ENCODE assay signal across 10 cellular contexts in the genomic region with DNA sequence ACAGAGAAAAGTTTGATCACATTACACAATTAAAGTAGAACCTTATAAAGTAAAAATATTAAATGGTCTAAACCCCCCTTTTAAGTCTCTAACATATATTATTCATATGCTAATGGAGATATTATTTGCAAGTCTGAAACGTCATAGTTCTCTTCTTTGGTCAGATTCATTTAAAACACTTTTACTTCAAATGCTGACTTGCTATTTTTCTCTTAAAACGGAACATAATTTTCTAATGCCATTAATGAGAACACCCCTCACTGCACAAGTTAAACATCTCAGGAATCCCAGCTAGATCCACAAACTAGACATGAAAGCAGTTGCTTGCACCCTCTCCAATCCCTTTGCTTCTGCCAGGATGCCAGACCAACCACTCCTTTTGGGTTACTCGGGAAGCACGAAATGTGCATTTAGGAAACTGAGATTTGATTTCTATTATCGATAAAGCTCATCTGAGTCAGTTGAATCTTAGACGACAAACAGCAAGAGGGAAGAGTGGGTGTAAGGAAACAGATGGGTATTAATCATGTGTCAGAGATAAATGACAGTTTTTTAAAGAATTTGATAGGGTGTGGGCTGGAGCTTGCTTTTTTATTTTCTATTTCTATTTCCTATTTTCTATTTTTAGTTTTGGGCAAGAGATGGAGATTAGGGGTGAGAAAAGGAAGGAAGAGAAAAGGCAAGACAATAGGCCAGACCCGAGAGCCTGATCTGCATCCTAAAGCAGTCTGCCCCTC. TPM values are rescaled to one million over a fixed set of nuclear protein-coding genes. Genes with fewer than 3 reads are reported as not detected.
DNase-seq lines count a peak whose midpoint lies in the region; ATAC-seq, FAIRE-seq and TF ChIP-seq lines count a peak whose summit lies in the region.
"Had no signal": no experiment of that assay in that cellular context is flagged by ENCODE, and none has a peak within 500 bp of the region (broad histone marks: within the 10 kb centered on the region; RNA-seq: fewer than 3 reads in every experiment).

No MANE protein-coding gene starts in this region.

- POLR2A ChIA-PET in activated CD8-positive, alpha-beta T cell treated with anti-CD3 and anti-CD28 coated beads for 36 hours (lab: Charles Lee), result no interaction called here

- no peak overlapping the region for H3K9ac ChIP-seq in keratinocyte (ENCODE audit: control insufficient read depth, extremely low read depth, insufficient read depth, low read length)

- H3K27me3 ChIP-seq in heart left ventricle (peaks cover 5 to 57% (median 32%) of the 10 kb centered on the region in 9 donors), keratinocyte (ENCODE audit: control insufficient read depth, extremely low read depth, insufficient read depth, low read length) (peaks cover 42% of the 10 kb centered on the region), tibial nerve (peaks cover 0 to 53% of the 10 kb centered on the region in 2 donors)

- TF ChIP-seq POLR2A in heart left ventricle (IDR thresholded peaks at IDR 0.05) (no peak), tibial nerve (IDR thresholded peaks at IDR 0.05) (no peak)

- intact Hi-C loops in heart left ventricle (cut with DNase I), result loop anchor here in 1 of 10 donors (5.0 kb wide), 2 partner anchors 79 to 114 kb away; no protein-coding TSS in a partner anchor
- intact Hi-C loops in left ventricle myocardium superior (cut with micrococcal nuclease), result no loop called here
- intact Hi-C loops in activated CD8-positive, alpha-beta T cell treated with anti-CD3 and anti-CD28 coated beads for 36 hours (cut with micrococcal nuclease), result no loop called here

- H3K36me3 ChIP-seq in heart left ventricle (no peaks in the 10 kb centered on the region), keratinocyte (ENCODE audit: control insufficient read depth in 2 of 2, extremely low read depth in 1 of 2, insufficient read depth in 2 of 2, low read length in 2 of 2) (no peaks in the 10 kb centered on the region), tibial nerve (no peaks in the 10 kb centered on the region)

- H3K79me2 ChIP-seq in keratinocyte (ENCODE audit: control insufficient read depth, insufficient read depth, low read length), result no peaks in the 10 kb centered on the region

- no peak overlapping the region for H2AFZ ChIP-seq in keratinocyte (ENCODE audit: control insufficient read depth, low read length)

- dilution Hi-C loops in keratinocyte (cut with MboI; ENCODE audit: extremely low pct_ligation_motif_present, low sequenced_read_pairs), result no loop called here

- FAIRE-seq in keratinocyte (lab: Jason Lieb, UNC), result no peak

- peaks cover 9% of the 10 kb centered on the region for H3K4me1 Mint-ChIP-seq in activated CD8-positive, alpha-beta T cell treated with anti-CD3 and anti-CD28 coated beads for 36 hours (ENCODE audit: low read depth)

- H3K27ac ChIP-seq in heart left ventricle, result no peak overlapping the region
- H3K27ac ChIP-seq in keratinocyte (ENCODE audit: control insufficient read depth, insufficient read depth, low read length), result no peak overlapping the region
- no peak overlapping the region for H3K27ac ChIP-seq in tibial nerve

- TF ChIP-seq CTCF in heart left ventricle (IDR thresholded peaks at IDR 0.05) (no peak), keratinocyte (optimal IDR thresholded peaks at IDR 0.05 in 1 of 3, IDR thresholded peaks at IDR 0.05 in 1 of 3, conservative IDR thresholded peaks at IDR 0.05 in 1 of 3; ENCODE audit: extremely low read depth in 1 of 3, insufficient read depth in 2 of 3, low read length in 3 of 3) (no peak), tibial nerve (IDR thresholded peaks at IDR 0.05) (no peak)
- no peak for TF ChIP-seq CTCF in activated CD8-positive, alpha-beta T cell treated with anti-CD3 and anti-CD28 coated beads for 36 hours (IDR thresholded peaks at IDR 0.05)

- peaks cover 2% of the 10 kb centered on the region for H4K20me1 ChIP-seq in keratinocyte (ENCODE audit: control insufficient read depth, extremely low read depth, insufficient read depth, low read length)

- H3K27me3 Mint-ChIP-seq in activated CD8-positive, alpha-beta T cell treated with anti-CD3 and anti-CD28 coated beads for 36 hours, result peaks cover 29% of the 10 kb centered on the region

- H3K4me3 ChIP-seq in heart left ventricle (peak overlapping the region in 11 of 12 donors; percentile 4 to 65 (median 57)), keratinocyte (ENCODE audit: control insufficient read depth in 2 of 3, extremely low read depth in 1 of 3, insufficient read depth in 2 of 3, low read depth in 1 of 3, low read length in 3 of 3) (peak overlapping the region in 2 of 3 experiments; percentile 38 to 63), tibial nerve (peak overlapping the region in 3 of 4 donors; percentile 2 to 53 (median 23))

- DNase-seq in heart left ventricle (no peak), left ventricle myocardium superior (no peak), keratinocyte (ENCODE audit: low read depth, low spot score) (no peak), tibial nerve (ENCODE audit: low spot score in 2 of 2) (no peak), NCI-H2227 treated with DMSO at 0.1 percent for 48 hours (lab: John Stamatoyannopoulos, UW) (no peak), ecto neural progenitor cell (ENCODE audit: low spot score) (no peak)
- DNase-seq in activated CD8-positive, alpha-beta T cell treated with anti-CD3 and anti-CD28 coated beads for 36 hours, result no peak
- DNase-seq in stimulated activated CD4-positive, alpha-beta T cell treated with anti-CD3 and anti-CD28 coated beads, Interleukin-4, amount 100 ng/mL, for 4 hours, result no peak

- H3K9me1 ChIP-seq in keratinocyte (ENCODE audit: control insufficient read depth, extremely low read depth, insufficient read depth, low read length), result no peaks in the 10 kb centered on the region

- H3K9me3 ChIP-seq in heart left ventricle (no peaks in the 10 kb centered on the region), keratinocyte (ENCODE audit: control insufficient read depth, low read depth, low read length) (no peaks in the 10 kb centered on the region), tibial nerve (no peaks in the 10 kb centered on the region)

- TF ChIP-seq EP300 in tibial nerve (IDR thresholded peaks at IDR 0.05), result no peak

- no peak for ATAC-seq in heart left ventricle
- no peak for ATAC-seq in left ventricle myocardium superior
- ATAC-seq in activated CD8-positive, alpha-beta T cell treated with anti-CD3 and anti-CD28 coated beads for 36 hours, result no peak

- H3K4me1 ChIP-seq in heart left ventricle (peaks cover 6 to 20% (median 14%) of the 10 kb centered on the region in 12 donors), keratinocyte (ENCODE audit: control insufficient read depth, extremely low read depth, insufficient read depth, low read length) (peaks cover 9% of the 10 kb centered on the region), tibial nerve (peaks cover 0 to 24% (median 3%) of the 10 kb centered on the region in 4 donors)

- no peaks in the 10 kb centered on the region for H3K36me3 Mint-ChIP-seq in activated CD8-positive, alpha-beta T cell treated with anti-CD3 and anti-CD28 coated beads for 36 hours (ENCODE audit: low read depth)

- WGBS in heart left ventricle, 4 donors, result 31 to 44% (median 38%) methylated on average over 7 of the region's 7 CpGs
- 25 to 27% methylated on average over 7 of the region's 7 CpGs for WGBS in tibial nerve, 2 donors

- no peaks in the 10 kb centered on the region for H3K9me3 Mint-ChIP-seq in activated CD8-positive, alpha-beta T cell treated with anti-CD3 and anti-CD28 coated beads for 36 hours

- H3K4me2 ChIP-seq in keratinocyte (ENCODE audit: control insufficient read depth, extremely low read depth, insufficient read depth, low read depth, low read length), result peak overlapping the region; percentile 84

- no peak overlapping the region for H3K27ac Mint-ChIP-seq in activated CD8-positive, alpha-beta T cell treated with anti-CD3 and anti-CD28 coated beads for 36 hours

- CTCF ChIA-PET in activated CD8-positive, alpha-beta T cell treated with anti-CD3 and anti-CD28 coated beads for 36 hours (lab: Charles Lee), result no interaction called here

- H3K4me3 Mint-ChIP-seq in activated CD8-positive, alpha-beta T cell treated with anti-CD3 and anti-CD28 coated beads for 36 hours, result peak overlapping the region; percentile 77

RNA-seq across cellular contexts. Expression of a gene that starts 1.5 kb away (rescaled TPM):
- total RNA-seq in heart left ventricle (1 to 10 TPM in 8 of 9 donors, under 1 TPM in 1; 0.49 to 7.3 (median 3.7) TPM), left ventricle myocardium superior (1.8 TPM), tibial nerve (1 to 10 TPM in 3 of 4 donors, under 1 TPM in 1; 0.63 to 6.0 (median 3.2) TPM)
- polyA plus RNA-seq in heart left ventricle (under 1 TPM; 0.55 to 0.61 TPM), keratinocyte (0.05 to 0.19 TPM in 2 of 3 replicates, not detected in the other)
- total RNA-seq in activated CD8-positive, alpha-beta T cell treated with anti-CD3 and anti-CD28 coated beads for 36 hours, result 10 to 100 TPM; 24.5 to 26.3 TPM
- not detected for polyA plus RNA-seq in keratinocyte (2011; ENCODE audit: low read depth)
- polyA plus RNA-seq in keratinocyte (2011; cell fraction: cytosol; rRNA removed), result 0.06 and 0.13 TPM in 2 replicates
- 0.07 and 0.14 TPM in 2 replicates for polyA plus RNA-seq in keratinocyte (2011; cell fraction: nucleus; rRNA removed)
- 0.38 TPM in 1 of 2 replicates, not detected in the other for polyA plus RNA-seq in keratinocyte (2012; ENCODE audit: low replicate concordance)
- 0.13 to 0.98 TPM in 2 of 3 replicates, not detected in the other for polyA minus RNA-seq in keratinocyte
- polyA minus RNA-seq in keratinocyte (2011; cell fraction: cytosol; rRNA and poly(A)+ RNA removed), result not detected
- not detected in 2 replicates for polyA minus RNA-seq in keratinocyte (2011; cell fraction: nucleus; rRNA and poly(A)+ RNA removed)
- total RNA-seq: myocyte had no signal

RNA-seq across cellular contexts. Expression of a gene that starts 23.9 kb away (rescaled TPM):
- total RNA-seq in heart left ventricle (not detected), left ventricle myocardium superior (not detected), tibial nerve (not detected)
- polyA plus RNA-seq in heart left ventricle (not detected), keratinocyte (not detected in 3 replicates)
- total RNA-seq in activated CD8-positive, alpha-beta T cell treated with anti-CD3 and anti-CD28 coated beads for 36 hours, result not detected
- not detected for polyA plus RNA-seq in keratinocyte (2011; ENCODE audit: low read depth)
- not detected in 2 replicates for polyA plus RNA-seq in keratinocyte (2011; cell fraction: cytosol; rRNA removed)
- not detected in 2 replicates for polyA plus RNA-seq in keratinocyte (2011; cell fraction: nucleus; rRNA removed)
- not detected in 2 replicates for polyA plus RNA-seq in keratinocyte (2012; ENCODE audit: low replicate concordance)
- not detected in 3 replicates for polyA minus RNA-seq in keratinocyte
- not detected for polyA minus RNA-seq in keratinocyte (2011; cell fraction: cytosol; rRNA and poly(A)+ RNA removed)
- not detected in 2 replicates for polyA minus RNA-seq in keratinocyte (2011; cell fraction: nucleus; rRNA and poly(A)+ RNA removed)
- total RNA-seq: M059J, myocyte had no signal

RNA-seq across cellular contexts. Expression of a gene that starts 53.9 kb away (rescaled TPM):
- total RNA-seq in heart left ventricle, result under 1 TPM in 6 of 9 donors, not detected in 3; 0.09 to 0.38 (median 0.19) TPM
- polyA plus RNA-seq in heart left ventricle, result under 1 TPM; 0.04 to 0.46 TPM
- 0.25 TPM for total RNA-seq in left ventricle myocardium superior
- total RNA-seq in activated CD8-positive, alpha-beta T cell treated with anti-CD3 and anti-CD28 coated beads for 36 hours, result not detected
- polyA plus RNA-seq in keratinocyte, result not detected in 3 replicates
- polyA plus RNA-seq in keratinocyte (2011; ENCODE audit: low read depth), result not detected
- not detected in 2 replicates for polyA plus RNA-seq in keratinocyte (2011; cell fraction: cytosol; rRNA removed)
- not detected in 2 replicates for polyA plus RNA-seq in keratinocyte (2011; cell fraction: nucleus; rRNA removed)
- polyA plus RNA-seq in keratinocyte (2012; ENCODE audit: low replicate concordance), result not detected in 2 replicates
- polyA minus RNA-seq in keratinocyte, result not detected in 3 replicates
- not detected for polyA minus RNA-seq in keratinocyte (2011; cell fraction: cytosol; rRNA and poly(A)+ RNA removed)
- not detected in 2 replicates for polyA minus RNA-seq in keratinocyte (2011; cell fraction: nucleus; rRNA and poly(A)+ RNA removed)
- under 1 TPM in 2 of 4 donors, not detected in 2; 0.30 to 0.44 TPM for total RNA-seq in tibial nerve
- total RNA-seq: M059J, myocyte had no signal
